Comparison of ENCODE assay signal across 15 cellular contexts in the genomic region with DNA sequence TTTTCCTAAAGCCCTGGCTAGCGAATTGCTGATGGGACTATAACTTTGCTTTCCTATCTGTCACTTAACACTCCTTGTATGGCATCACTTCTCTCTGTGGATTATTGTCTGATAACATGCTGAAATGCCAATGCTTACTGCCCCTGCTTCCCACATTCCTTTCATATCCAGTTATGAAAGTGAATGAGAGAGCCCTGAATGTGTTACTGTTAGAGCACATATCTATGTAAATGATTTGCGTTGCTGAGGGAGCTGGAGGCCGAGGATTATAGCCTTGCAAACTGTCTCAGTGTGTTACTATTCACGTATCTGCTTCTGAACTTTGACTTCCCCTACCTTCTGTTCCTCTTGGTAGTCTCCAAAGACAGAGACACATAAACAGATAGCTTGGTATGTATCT.
"Had no signal": no experiment of that assay in that cellular context is flagged by ENCODE, and none has a peak within 500 bp of the region (broad histone marks: within the 10 kb centered on the region; RNA-seq: fewer than 3 reads in every experiment).

No MANE protein-coding gene starts in this region.

- ATAC-seq: activated T-cell treated with anti-CD3 and anti-CD28 coated beads, Interleukin-2, amount 50 U/mL, for 4 hours; effector memory CD8-positive, alpha-beta T cell; gastrocnemius medialis; left lung; sciatic nerve; stimulated activated effector memory CD8-positive, alpha-beta T cell treated with anti-CD3 and anti-CD28 coated beads, Interleukin-12 subunit alpha, Interleukin-12 subunit beta, amount 100 ng/mL, for 72 hours; WTC11 had no signal

- H3K4me3 ChIP-seq: gastrocnemius medialis, heart right ventricle, left lung had no signal

- H3K27ac ChIP-seq: gastrocnemius medialis, heart right ventricle, left lung had no signal

- H3K27me3 ChIP-seq: gastrocnemius medialis, heart right ventricle, left lung had no signal

- H3K9me3 ChIP-seq: gastrocnemius medialis, heart right ventricle, left lung had no signal

- H3K36me3 ChIP-seq: gastrocnemius medialis had no signal

- H3K4me1 ChIP-seq: left lung had no signal

- DNase-seq: activated CD4-positive, alpha-beta memory T cell treated with anti-CD3 and anti-CD28 coated beads, Interleukin-2, amount 10 ng/mL, durations not matched to agents 7 days and 5 days; activated CD4-positive, alpha-beta T cell treated with anti-CD3 and anti-CD28 coated beads for 4 hours; activated gamma-delta T cell; activated naive CD8-positive, alpha-beta T cell treated with anti-CD3 and anti-CD28 coated beads, Interleukin-2, amount 10 ng/mL, durations not matched to agents 7 days and 5 days; activated T-cell treated with anti-CD3 and anti-CD28 coated beads, Interleukin-2, amount 50 U/mL, for 4 hours; anterior cingulate cortex; dermis blood vessel endothelial cell; effector memory CD8-positive, alpha-beta T cell; gastrocnemius medialis; heart right ventricle; left lung; T-helper 2 cell had no signal
